ENCODE assay signal across 14 cellular contexts in the genomic region with DNA sequence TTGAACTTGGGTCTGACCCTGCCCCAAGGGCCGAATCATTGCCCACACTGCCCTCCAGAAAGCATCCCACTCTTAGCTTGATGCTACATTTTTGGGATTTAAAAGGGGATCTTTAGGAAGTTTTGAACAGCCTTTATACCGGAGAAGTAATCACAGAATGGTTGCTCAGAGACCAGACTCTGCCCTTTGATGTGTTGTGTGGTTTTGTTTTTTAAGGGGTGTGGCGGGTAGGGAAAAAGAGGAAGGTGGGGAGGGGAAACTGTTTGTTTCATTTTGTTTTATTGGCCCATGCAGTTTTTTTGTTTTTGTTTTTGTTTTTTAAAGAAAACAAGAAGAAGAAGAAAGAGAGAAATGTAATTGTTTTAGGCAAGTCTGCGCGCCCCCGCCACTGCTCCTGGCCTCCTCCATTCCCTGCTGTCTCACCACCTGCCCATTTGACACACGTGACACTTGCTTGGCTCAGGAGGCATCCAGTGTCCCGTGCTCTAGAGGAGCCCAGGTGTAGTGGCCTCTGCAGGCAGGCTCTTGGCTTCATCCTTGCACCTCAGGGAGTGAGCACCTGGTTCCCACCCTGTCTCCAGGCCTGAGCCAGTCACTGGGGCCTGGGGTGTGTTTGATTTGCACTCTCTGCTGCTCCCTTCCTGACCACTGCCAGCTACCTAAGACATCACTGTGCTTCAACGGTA. TPM values are rescaled to one million over a fixed set of nuclear protein-coding genes. Genes with fewer than 3 reads are reported as not detected.
DNase-seq lines count a peak whose midpoint lies in the region; ATAC-seq lines count a peak whose summit lies in the region.
"Had no signal": no experiment of that assay in that cellular context is flagged by ENCODE, and none has a peak within 500 bp of the region (broad histone marks: within the 10 kb centered on the region; RNA-seq: fewer than 3 reads in every experiment).

No MANE protein-coding gene starts in this region.

- intact Hi-C loops in activated CD4-positive, alpha-beta T cell treated with anti-CD3 and anti-CD28 coated beads, Interleukin-2, amount 10 ng/mL, durations not matched to agents 24 days and 14 days (cut with micrococcal nuclease), result no loop called here
- intact Hi-C loops in activated CD4-positive, alpha-beta T cell treated with anti-CD3 and anti-CD28 coated beads for 36 hours (cut with DNase I, micrococcal nuclease), result no loop called here

- no peak for ATAC-seq in activated CD4-positive, alpha-beta T cell treated with anti-CD3 and anti-CD28 coated beads for 36 hours
- ATAC-seq in GM21367 (IDR thresholded peaks at IDR 0.05; ENCODE audit: unreplicated experiment) (no peak), HG03457 (IDR thresholded peaks at IDR 0.05; ENCODE audit: unreplicated experiment) (no peak)
- ATAC-seq: naive thymus-derived CD8-positive, alpha-beta T cell had no signal

- H3K36me3 Mint-ChIP-seq in activated CD4-positive, alpha-beta T cell treated with anti-CD3 and anti-CD28 coated beads, Interleukin-2, amount 10 ng/mL, durations not matched to agents 24 days and 14 days (ENCODE audit: low read depth), result no peaks in the 10 kb centered on the region
- H3K36me3 Mint-ChIP-seq in activated CD4-positive, alpha-beta T cell treated with anti-CD3 and anti-CD28 coated beads for 36 hours (ENCODE audit: low read depth), result no peaks in the 10 kb centered on the region
- H3K36me3 Mint-ChIP-seq: naive thymus-derived CD8-positive, alpha-beta T cell had no signal

- no peaks in the 10 kb centered on the region for H3K27me3 ChIP-seq in layer of hippocampus (ENCODE audit: control insufficient read depth, insufficient read depth, low read length)
- H3K27me3 ChIP-seq: heart left ventricle had no signal

- POLR2A ChIA-PET in activated CD4-positive, alpha-beta T cell treated with anti-CD3 and anti-CD28 coated beads for 36 hours (lab: Charles Lee), result no interaction called here

- peak overlapping the region; percentile 12 for H3K27ac ChIP-seq in layer of hippocampus (ENCODE audit: low read depth, low read length)
- H3K27ac ChIP-seq: heart left ventricle had no signal

- H3K27ac Mint-ChIP-seq in activated CD4-positive, alpha-beta T cell treated with anti-CD3 and anti-CD28 coated beads, Interleukin-2, amount 10 ng/mL, durations not matched to agents 24 days and 14 days, result no peak overlapping the region
- H3K27ac Mint-ChIP-seq in activated CD4-positive, alpha-beta T cell treated with anti-CD3 and anti-CD28 coated beads for 36 hours, result no peak overlapping the region

- peak; percentile 81 for DNase-seq in activated CD4-positive, alpha-beta T cell treated with anti-CD3 and anti-CD28 coated beads, Interleukin-2, amount 10 ng/mL, durations not matched to agents 24 days and 14 days
- DNase-seq in activated CD4-positive, alpha-beta T cell treated with anti-CD3 and anti-CD28 coated beads for 36 hours, result no peak
- peak; percentile 96 for DNase-seq in G401 (ENCODE audit: low spot score)
- peak; percentile 49 for DNase-seq in SW480 (ENCODE audit: low spot score)
- DNase-seq in HT-29 (ENCODE audit: low spot score), result no peak
- DNase-seq: activated CD4-positive, alpha-beta T cell treated with anti-CD3 and anti-CD28 coated beads for 1 hour; COR-L47; NCI-H1092; SIG-M5 had no signal

- H3K4me1 Mint-ChIP-seq in activated CD4-positive, alpha-beta T cell treated with anti-CD3 and anti-CD28 coated beads, Interleukin-2, amount 10 ng/mL, durations not matched to agents 24 days and 14 days, result peaks cover 32% of the 10 kb centered on the region
- peaks cover 30% of the 10 kb centered on the region for H3K4me1 Mint-ChIP-seq in activated CD4-positive, alpha-beta T cell treated with anti-CD3 and anti-CD28 coated beads for 36 hours

- H3K27me3 Mint-ChIP-seq in activated CD4-positive, alpha-beta T cell treated with anti-CD3 and anti-CD28 coated beads, Interleukin-2, amount 10 ng/mL, durations not matched to agents 24 days and 14 days, result peaks cover 19% of the 10 kb centered on the region
- no peaks in the 10 kb centered on the region for H3K27me3 Mint-ChIP-seq in activated CD4-positive, alpha-beta T cell treated with anti-CD3 and anti-CD28 coated beads for 36 hours

- CTCF ChIA-PET in activated CD4-positive, alpha-beta T cell treated with anti-CD3 and anti-CD28 coated beads for 36 hours (lab: Charles Lee), result interaction anchor here (0.7 to 0.8 kb wide), 2 partner anchors 354 to 752 kb away, joined by 3 read pairs; no protein-coding TSS in a partner anchor

- H3K9me3 Mint-ChIP-seq in activated CD4-positive, alpha-beta T cell treated with anti-CD3 and anti-CD28 coated beads, Interleukin-2, amount 10 ng/mL, durations not matched to agents 24 days and 14 days, result no peaks in the 10 kb centered on the region
- H3K9me3 Mint-ChIP-seq in activated CD4-positive, alpha-beta T cell treated with anti-CD3 and anti-CD28 coated beads for 36 hours (ENCODE audit: low read depth), result no peaks in the 10 kb centered on the region
- H3K9me3 Mint-ChIP-seq: naive thymus-derived CD8-positive, alpha-beta T cell had no signal

- H3K4me3 Mint-ChIP-seq in activated CD4-positive, alpha-beta T cell treated with anti-CD3 and anti-CD28 coated beads, Interleukin-2, amount 10 ng/mL, durations not matched to agents 24 days and 14 days, result peak overlapping the region; percentile 53
- H3K4me3 Mint-ChIP-seq in activated CD4-positive, alpha-beta T cell treated with anti-CD3 and anti-CD28 coated beads for 36 hours, result no peak overlapping the region

- in situ Hi-C loops in G401 (cut with HindIII; ENCODE audit: low sequenced_read_pairs), result no loop called here

RNA-seq across cellular contexts. Expression of gene GNAO1, which starts 35.7 kb away (rescaled TPM):
- total RNA-seq in activated CD4-positive, alpha-beta T cell treated with anti-CD3 and anti-CD28 coated beads, Interleukin-2, amount 10 ng/mL, durations not matched to agents 24 days and 14 days, result 2.0 and 2.3 TPM in 2 replicates
- total RNA-seq in activated CD4-positive, alpha-beta T cell treated with anti-CD3 and anti-CD28 coated beads for 36 hours, result 1 to 10 TPM; 1.5 to 2.3 TPM
- total RNA-seq in G401 (2014; rRNA removed; shearing (Covaris generic)), result not detected in 2 replicates
- total RNA-seq in HT-29 (2014; rRNA removed; shearing (Covaris generic)), result 0.10 TPM in 1 of 2 replicates, not detected in the other

Comparison
In these comparisons a context has a peak if more than half of its experiments do, and no peak if none do; other contexts are left out.
1. DNase-seq: peak in activated CD4-positive, alpha-beta T cell treated with anti-CD3 and anti-CD28 coated beads, Interleukin-2, amount 10 ng/mL, durations not matched to agents 24 days and 14 days (single experiment), G401 (single experiment) and SW480 (single experiment); none in activated CD4-positive, alpha-beta T cell treated with anti-CD3 and anti-CD28 coated beads for 36 hours (single experiment) and HT-29 (single experiment).